8 cellular contexts compared by ENCODE assay signal in the genomic region with DNA sequence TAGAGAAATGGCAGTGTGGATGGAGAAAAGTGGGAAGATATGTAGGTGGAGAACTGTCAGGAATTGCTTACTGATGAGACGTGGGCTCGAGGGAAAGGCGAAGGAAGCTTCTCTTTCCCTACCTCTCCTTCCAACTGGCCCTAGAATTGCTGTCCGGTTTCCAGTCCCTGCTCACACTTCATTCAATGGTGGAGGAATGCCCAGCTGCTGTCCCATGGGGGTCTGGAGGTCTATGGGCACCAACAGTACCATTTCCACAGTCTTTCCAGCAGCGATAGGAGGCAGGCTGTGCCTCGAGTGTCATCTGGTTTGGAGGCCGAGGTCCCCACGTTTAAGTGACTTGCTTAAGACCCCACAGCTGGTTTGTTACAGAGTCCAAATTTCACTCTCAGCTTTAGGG. TPM values are rescaled to one million over a fixed set of nuclear protein-coding genes. Genes with fewer than 3 reads are reported as not detected.
DNase-seq lines count a peak whose midpoint lies in the region; ATAC-seq and TF ChIP-seq lines count a peak whose summit lies in the region.

No MANE protein-coding gene starts in this region.

- no peaks in the 10 kb centered on the region for H4K20me1 ChIP-seq in OCI-LY3 (ENCODE audit: insufficient read depth, low read length)
- H4K20me1 ChIP-seq in neural progenitor cell (ENCODE audit: low read depth): no peaks in the 10 kb centered on the region

- peak overlapping the region; percentile 75 to 76 for H3K4me3 Mint-ChIP-seq in CD14-positive monocyte
- peak overlapping the region; percentile 89 to 91 for H3K4me3 Mint-ChIP-seq in effector memory CD8-positive, alpha-beta T cell
- H3K4me3 Mint-ChIP-seq in neural progenitor cell: peak overlapping the region; percentile 50

- peaks cover 0 to 2% (median 0%) of the 10 kb centered on the region in 3 donors for H3K27me3 Mint-ChIP-seq in CD14-positive monocyte (ENCODE audit: low read depth in 3 of 3)
- peaks cover 7 to 9% of the 10 kb centered on the region in 2 donors for H3K27me3 Mint-ChIP-seq in effector memory CD8-positive, alpha-beta T cell
- H3K27me3 Mint-ChIP-seq in neural progenitor cell (ENCODE audit: insufficient read depth, low read depth): peaks cover 4% of the 10 kb centered on the region

- peaks cover 14 to 34% (median 19%) of the 10 kb centered on the region in 7 donors for H3K9me3 Mint-ChIP-seq in CD14-positive monocyte
- no peaks in the 10 kb centered on the region for H3K9me3 Mint-ChIP-seq in effector memory CD8-positive, alpha-beta T cell
- H3K9me3 Mint-ChIP-seq in neural progenitor cell: peaks cover 3% of the 10 kb centered on the region

- peak overlapping the region; percentile 66 for H3K9ac ChIP-seq in OCI-LY3 (ENCODE audit: low read length)
- no peak overlapping the region for H3K9ac ChIP-seq in neural progenitor cell

- H3K4me1 Mint-ChIP-seq in CD14-positive monocyte (peaks cover 73% of the 10 kb centered on the region), neural progenitor cell (no peaks in the 10 kb centered on the region)
- H3K4me1 Mint-ChIP-seq in effector memory CD8-positive, alpha-beta T cell (ENCODE audit: low read depth in 2 of 2): peaks cover 17 to 26% of the 10 kb centered on the region in 2 donors

- intact Hi-C loops in CD14-positive monocyte (cut with micrococcal nuclease): loop anchor here in 1 of 2 donors (2.0 kb wide), 1 partner anchor 14 kb away; no protein-coding TSS in a partner anchor

- H3K4me3 ChIP-seq in OCI-LY3 (ENCODE audit: low read length) (peak overlapping the region; percentile 80), neural progenitor cell (peak overlapping the region; percentile 35)

- DNase-seq in CD14-positive monocyte (ENCODE audit: low spot score) (no peak), neural progenitor cell (ENCODE audit: low spot score) (no peak), NCI-H1436 (lab: John Stamatoyannopoulos, UW) (no peak), GM19240 (ENCODE audit: insufficient read length, low spot score) (no peak), NK-92 (lab: John Stamatoyannopoulos, UW; ENCODE audit: unreplicated experiment) (no peak)
- peak in 1 of 3 experiments; percentile 4 for DNase-seq in effector memory CD8-positive, alpha-beta T cell
- no peak for DNase-seq in stimulated activated CD4-positive, alpha-beta T cell treated with anti-CD3 and anti-CD28 coated beads, Interleukin-4, amount 100 ng/mL, for 1 hour

- H3K36me3 ChIP-seq in OCI-LY3 (replicated peaks; ENCODE audit: low read depth, low read length) (no peaks in the 10 kb centered on the region), neural progenitor cell (no peaks in the 10 kb centered on the region)

- H3F3A ChIP-seq in neural progenitor cell (ENCODE audit: low read depth): no peaks in the 10 kb centered on the region

- H3K27ac ChIP-seq in OCI-LY3 (ENCODE audit: low read length) (peak overlapping the region; percentile 28; the same call in 1 of the 2 replicates), neural progenitor cell (no peak overlapping the region)

- H3K79me2 ChIP-seq in OCI-LY3 (ENCODE audit: low read length) (no peaks in the 10 kb centered on the region), neural progenitor cell (ENCODE audit: low read depth) (no peaks in the 10 kb centered on the region)

- H2AFZ ChIP-seq in OCI-LY3 (ENCODE audit: low read depth, low read length): peak overlapping the region; percentile 99
- peak overlapping the region; percentile 96 for H2AFZ ChIP-seq in neural progenitor cell (replicated peaks)

- H3K9me3 ChIP-seq in OCI-LY3 (ENCODE audit: insufficient read depth, low read length): no peaks in the 10 kb centered on the region
- H3K9me3 ChIP-seq in neural progenitor cell (ENCODE audit: low read depth): no peaks in the 10 kb centered on the region

- H3K4me1 ChIP-seq in OCI-LY3 (ENCODE audit: low read length): peaks cover 47% of the 10 kb centered on the region
- H3K4me1 ChIP-seq in neural progenitor cell: no peaks in the 10 kb centered on the region

- ATAC-seq in effector memory CD8-positive, alpha-beta T cell (replicated peaks): peak; percentile 14

- H3K36me3 Mint-ChIP-seq in CD14-positive monocyte: peaks cover 5 to 10% of the 10 kb centered on the region in 2 donors
- peaks cover 7% of the 10 kb centered on the region for H3K36me3 Mint-ChIP-seq in effector memory CD8-positive, alpha-beta T cell (ENCODE audit: insufficient read depth)
- no peaks in the 10 kb centered on the region for H3K36me3 Mint-ChIP-seq in neural progenitor cell

- H3K4me2 ChIP-seq in OCI-LY3 (ENCODE audit: low read length) (peak overlapping the region; percentile 89), neural progenitor cell (peak overlapping the region; percentile 16)

- H3K27me3 ChIP-seq in OCI-LY3 (ENCODE audit: low read depth, low read length) (peaks cover 14% of the 10 kb centered on the region; the same call in 1 of the 2 replicates), neural progenitor cell (peaks cover 69% of the 10 kb centered on the region)

- TF ChIP-seq CTCF in CD14-positive monocyte (IDR thresholded peaks at IDR 0.05) (no peak), OCI-LY3 (IDR thresholded peaks at IDR 0.05; ENCODE audit: low read depth, low read length) (no peak), neural progenitor cell (IDR thresholded peaks at IDR 0.05) (no peak)

- H3K27ac Mint-ChIP-seq in CD14-positive monocyte: peak overlapping the region; percentile 92 to 99 (median 98)
- peak overlapping the region; percentile 85 to 92 for H3K27ac Mint-ChIP-seq in effector memory CD8-positive, alpha-beta T cell
- no peak overlapping the region for H3K27ac Mint-ChIP-seq in neural progenitor cell

RNA-seq across cellular contexts. Expression of a gene that starts 31.5 kb away (rescaled TPM):
- polyA plus RNA-seq in CD14-positive monocyte: 100 to 1,000 TPM; 121 to 134 TPM
- total RNA-seq in neural progenitor cell (ENCODE audit: low replicate concordance): 0.77 TPM in 1 of 2 replicates, not detected in the other
